Comparison of ENCODE assay signal across 40 cellular contexts in genomic region chr22:18927573-18927972, GRCh38. TPM values are rescaled to one million over a fixed set of nuclear protein-coding genes. Genes with fewer than 3 reads are reported as not detected.
"Had no signal": no experiment of that assay in that cellular context is flagged by ENCODE, and none has a peak within 500 bp of the region (broad histone marks: within the 10 kb centered on the region; RNA-seq: fewer than 3 reads in every experiment).

No MANE protein-coding gene starts in this region.

- H3K27me3 Mint-ChIP-seq: activated naive CD4-positive, alpha-beta T cell treated with anti-CD3 and anti-CD28 coated beads, Interleukin-2, amount 10 ng/mL, durations not matched to agents 7 days and 5 days; activated naive CD4-positive, alpha-beta T cell treated with anti-CD3 and anti-CD28 coated beads, Interleukin-2, amount 50 U/mL, for 24 hours; activated naive CD8-positive, alpha-beta T cell; activated naive CD8-positive, alpha-beta T cell treated with anti-CD3 and anti-CD28 coated beads for 36 hours; activated naive CD8-positive, alpha-beta T cell treated with anti-CD3 and anti-CD28 coated beads, Interleukin-2, amount 10 ng/mL, durations not matched to agents 7 days and 5 days; activated naive CD8-positive, alpha-beta T cell treated with anti-CD3 and anti-CD28 coated beads, Interleukin-2, amount 50 U/mL, for 24 hours; activated T-cell treated with anti-CD3 and anti-CD28 coated beads, Interleukin-2, amount 50 U/mL, for 24 hours; activated T-helper 17 cell treated with anti-CD3 and anti-CD28 coated beads, Interleukin-2, amount 50 U/mL, for 72 hours; brain; central memory CD8-positive, alpha-beta T cell had no signal

- H3K27ac Mint-ChIP-seq: activated naive CD4-positive, alpha-beta T cell treated with anti-CD3 and anti-CD28 coated beads for 36 hours; activated naive CD4-positive, alpha-beta T cell treated with anti-CD3 and anti-CD28 coated beads, Interleukin-2, amount 10 ng/mL, durations not matched to agents 7 days and 5 days; activated naive CD4-positive, alpha-beta T cell treated with anti-CD3 and anti-CD28 coated beads, Interleukin-2, amount 50 U/mL, for 24 hours; activated naive CD4-positive, alpha-beta T cell treated with anti-CD3 and anti-CD28 coated beads, Interleukin-2, amount 50 U/mL, for 72 hours; activated naive CD8-positive, alpha-beta T cell; activated naive CD8-positive, alpha-beta T cell treated with anti-CD3 and anti-CD28 coated beads for 36 hours; activated naive CD8-positive, alpha-beta T cell treated with anti-CD3 and anti-CD28 coated beads, Interleukin-2, amount 10 ng/mL, durations not matched to agents 7 days and 5 days; activated naive CD8-positive, alpha-beta T cell treated with anti-CD3 and anti-CD28 coated beads, Interleukin-2, amount 50 U/mL, for 24 hours; activated T-cell treated with anti-CD3 and anti-CD28 coated beads, Interleukin-2, amount 50 U/mL, for 24 hours; activated T-cell treated with anti-CD3 and anti-CD28 coated beads, Interleukin-2, amount 50 U/mL, for 72 hours; activated T-helper 1 cell treated with anti-CD3 and anti-CD28 coated beads, Interleukin-12 subunit alpha, Interleukin-12 subunit beta, Interleukin-2, Interleukin-4 antibody, amounts not matched to agents 30 ng/mL and 10 ng/mL and 1 ng/mL, durations not matched to agents 14 hours and 24 hours and 36 hours; activated T-helper 17 cell treated with anti-CD3 and anti-CD28 coated beads, Interleukin-2, amount 50 U/mL, for 72 hours; activated T-helper 2 cell treated with anti-CD3 and anti-CD28 coated beads, Interferon-gamma antibody, Interleukin-2, Interleukin-4, amounts not matched to agents 10 μg/mL and 5 μg/mL and 100 μg/mL, durations not matched to agents 14 hours and 24 hours and 36 hours; brain had no signal

- H3K4me1 Mint-ChIP-seq: activated naive CD4-positive, alpha-beta T cell treated with anti-CD3 and anti-CD28 coated beads, Interleukin-2, amount 10 ng/mL, durations not matched to agents 7 days and 5 days; activated naive CD4-positive, alpha-beta T cell treated with anti-CD3 and anti-CD28 coated beads, Interleukin-2, amount 50 U/mL, for 24 hours; activated naive CD8-positive, alpha-beta T cell treated with anti-CD3 and anti-CD28 coated beads for 36 hours; activated naive CD8-positive, alpha-beta T cell treated with anti-CD3 and anti-CD28 coated beads, Interleukin-2, amount 10 ng/mL, durations not matched to agents 7 days and 5 days; activated naive CD8-positive, alpha-beta T cell treated with anti-CD3 and anti-CD28 coated beads, Interleukin-2, amount 50 U/mL, for 24 hours; activated T-helper 17 cell treated with anti-CD3 and anti-CD28 coated beads, Interleukin-2, amount 50 U/mL, for 72 hours; brain; central memory CD8-positive, alpha-beta T cell had no signal

- H3K27me3 ChIP-seq: adrenal gland, ascending aorta, body of pancreas, brain microvascular endothelial cell, breast epithelium, cardiac muscle cell had no signal

- H3K4me3 Mint-ChIP-seq: activated naive CD4-positive, alpha-beta T cell treated with anti-CD3 and anti-CD28 coated beads for 36 hours; activated naive CD4-positive, alpha-beta T cell treated with anti-CD3 and anti-CD28 coated beads, Interleukin-2, amount 10 ng/mL, durations not matched to agents 7 days and 5 days; activated naive CD4-positive, alpha-beta T cell treated with anti-CD3 and anti-CD28 coated beads, Interleukin-2, amount 50 U/mL, for 24 hours; activated naive CD8-positive, alpha-beta T cell; activated naive CD8-positive, alpha-beta T cell treated with anti-CD3 and anti-CD28 coated beads for 36 hours; activated naive CD8-positive, alpha-beta T cell treated with anti-CD3 and anti-CD28 coated beads, Interleukin-2, amount 10 ng/mL, durations not matched to agents 7 days and 5 days; activated naive CD8-positive, alpha-beta T cell treated with anti-CD3 and anti-CD28 coated beads, Interleukin-2, amount 50 U/mL, for 24 hours; activated T-cell treated with anti-CD3 and anti-CD28 coated beads, Interleukin-2, amount 50 U/mL, for 24 hours; activated T-cell treated with anti-CD3 and anti-CD28 coated beads, Interleukin-2, amount 50 U/mL, for 4 hours; activated T-cell treated with anti-CD3 and anti-CD28 coated beads, Interleukin-2, amount 50 U/mL, for 72 hours; activated T-helper 1 cell treated with anti-CD3 and anti-CD28 coated beads, Interleukin-12 subunit alpha, Interleukin-12 subunit beta, Interleukin-2, Interleukin-4 antibody, amounts not matched to agents 30 ng/mL and 10 ng/mL and 1 ng/mL, durations not matched to agents 14 hours and 24 hours and 36 hours; activated T-helper 17 cell treated with anti-CD3 and anti-CD28 coated beads, Interleukin-2, amount 50 U/mL, for 72 hours; brain; central memory CD8-positive, alpha-beta T cell had no signal

- H3K4me3 ChIP-seq: adrenal gland, ascending aorta, body of pancreas, breast epithelium, cardiac muscle cell had no signal

- H3K27ac ChIP-seq: adrenal gland, ascending aorta, body of pancreas, brain microvascular endothelial cell, breast epithelium, cardiac muscle cell had no signal

- H3K4me1 ChIP-seq: adrenal gland, ascending aorta, body of pancreas, breast epithelium had no signal

- DNase-seq: activated effector memory CD4-positive, alpha-beta T cell treated with anti-CD3 and anti-CD28 coated beads, Interleukin-2, amount 50 U/mL, for 16 hours; activated effector memory CD4-positive, alpha-beta T cell treated with Interleukin-2 at 50 U/mL for 16 hours; activated gamma-delta T cell; activated gamma-delta T cell treated with Interleukin-2 at 50 U/mL for 16 hours; activated naive CD4-positive, alpha-beta T cell; activated naive CD4-positive, alpha-beta T cell treated with anti-CD3 and anti-CD28 coated beads for 36 hours; activated naive CD4-positive, alpha-beta T cell treated with anti-CD3 and anti-CD28 coated beads, Interleukin-2, amount 10 ng/mL, durations not matched to agents 7 days and 5 days; activated naive CD4-positive, alpha-beta T cell treated with anti-CD3 and anti-CD28 coated beads, Interleukin-2, amount 50 U/mL, for 16 hours; activated naive CD4-positive, alpha-beta T cell treated with Interleukin-2 at 50 U/mL for 16 hours; activated naive CD8-positive, alpha-beta T cell treated with anti-CD3 and anti-CD28 coated beads for 36 hours; activated naive CD8-positive, alpha-beta T cell treated with anti-CD3 and anti-CD28 coated beads, Interleukin-2, amount 10 ng/mL, durations not matched to agents 7 days and 5 days; activated naive CD8-positive, alpha-beta T cell treated with anti-CD3 and anti-CD28 coated beads, Interleukin-2, amount 50 U/mL, for 24 hours; activated T-cell treated with anti-CD3 and anti-CD28 coated beads for 4 hours; activated T-cell treated with anti-CD3 and anti-CD28 coated beads, Interleukin-2, amount 50 U/mL, for 1 hour; activated T-cell treated with anti-CD3 and anti-CD28 coated beads, Interleukin-2, amount 50 U/mL, for 24 hours; activated T-cell treated with anti-CD3 and anti-CD28 coated beads, Interleukin-2, amount 50 U/mL, for 4 hours; activated T-cell treated with anti-CD3 and anti-CD28 coated beads, Interleukin-2, amount 50 U/mL, for 48 hours; activated T-cell treated with anti-CD3 and anti-CD28 coated beads, Interleukin-2, amount 50 U/mL, for 72 hours; adrenal gland; amniotic stem cell; amygdala; anterior cingulate cortex; aorta; body of pancreas; brain microvascular endothelial cell; caudate nucleus; central memory CD4-positive, alpha-beta T cell; cerebellar nuclear complex had no signal

- H3K36me3 ChIP-seq: adrenal gland, ascending aorta, brain microvascular endothelial cell, breast epithelium, cardiac muscle cell had no signal

- H3K9me3 Mint-ChIP-seq: activated naive CD4-positive, alpha-beta T cell treated with anti-CD3 and anti-CD28 coated beads for 36 hours; activated naive CD4-positive, alpha-beta T cell treated with anti-CD3 and anti-CD28 coated beads, Interleukin-2, amount 10 ng/mL, durations not matched to agents 7 days and 5 days; activated naive CD4-positive, alpha-beta T cell treated with anti-CD3 and anti-CD28 coated beads, Interleukin-2, amount 50 U/mL, for 24 hours; activated naive CD4-positive, alpha-beta T cell treated with anti-CD3 and anti-CD28 coated beads, Interleukin-2, amount 50 U/mL, for 72 hours; activated naive CD8-positive, alpha-beta T cell treated with anti-CD3 and anti-CD28 coated beads for 36 hours; activated naive CD8-positive, alpha-beta T cell treated with anti-CD3 and anti-CD28 coated beads, Interleukin-2, amount 10 ng/mL, durations not matched to agents 7 days and 5 days; activated naive CD8-positive, alpha-beta T cell treated with anti-CD3 and anti-CD28 coated beads, Interleukin-2, amount 50 U/mL, for 24 hours; activated T-cell treated with anti-CD3 and anti-CD28 coated beads, Interleukin-2, amount 50 U/mL, for 24 hours; activated T-cell treated with anti-CD3 and anti-CD28 coated beads, Interleukin-2, amount 50 U/mL, for 4 hours; activated T-cell treated with anti-CD3 and anti-CD28 coated beads, Interleukin-2, amount 50 U/mL, for 72 hours; activated T-helper 1 cell treated with anti-CD3 and anti-CD28 coated beads, Interleukin-12 subunit alpha, Interleukin-12 subunit beta, Interleukin-2, Interleukin-4 antibody, amounts not matched to agents 30 ng/mL and 10 ng/mL and 1 ng/mL, durations not matched to agents 14 hours and 24 hours and 36 hours; activated T-helper 17 cell treated with anti-CD3 and anti-CD28 coated beads, Interleukin-2, amount 50 U/mL, for 72 hours; activated T-helper 2 cell treated with anti-CD3 and anti-CD28 coated beads, Interferon-gamma antibody, Interleukin-2, Interleukin-4, amounts not matched to agents 10 μg/mL and 5 μg/mL and 100 μg/mL, durations not matched to agents 14 hours and 24 hours and 36 hours; brain; central memory CD8-positive, alpha-beta T cell had no signal

- H3K9me3 ChIP-seq: adrenal gland, ascending aorta, body of pancreas, breast epithelium had no signal

- FAIRE-seq: astrocyte had no signal

- ATAC-seq: activated naive CD4-positive, alpha-beta T cell treated with anti-CD3 and anti-CD28 coated beads, Interleukin-2, amount 50 U/mL, for 72 hours; activated naive CD8-positive, alpha-beta T cell treated with anti-CD3 and anti-CD28 coated beads, Interleukin-2, amount 50 U/mL, for 24 hours; activated T-cell treated with anti-CD3 and anti-CD28 coated beads, Interleukin-2, amount 50 U/mL, for 4 hours; activated T-cell treated with anti-CD3 and anti-CD28 coated beads, Interleukin-2, amount 50 U/mL, for 72 hours; activated T-helper 17 cell treated with anti-CD3 and anti-CD28 coated beads, Interleukin-2, amount 50 U/mL, for 72 hours; body of pancreas had no signal

- H3K36me3 Mint-ChIP-seq: activated naive CD4-positive, alpha-beta T cell treated with anti-CD3 and anti-CD28 coated beads, Interleukin-2, amount 10 ng/mL, durations not matched to agents 7 days and 5 days; activated naive CD4-positive, alpha-beta T cell treated with anti-CD3 and anti-CD28 coated beads, Interleukin-2, amount 50 U/mL, for 24 hours; activated naive CD4-positive, alpha-beta T cell treated with anti-CD3 and anti-CD28 coated beads, Interleukin-2, amount 50 U/mL, for 72 hours; activated naive CD8-positive, alpha-beta T cell; activated naive CD8-positive, alpha-beta T cell treated with anti-CD3 and anti-CD28 coated beads for 36 hours; activated naive CD8-positive, alpha-beta T cell treated with anti-CD3 and anti-CD28 coated beads, Interleukin-2, amount 10 ng/mL, durations not matched to agents 7 days and 5 days; brain had no signal

RNA-seq across cellular contexts. Expression of gene PRODH, which starts 8.5 kb away (rescaled TPM):
- total RNA-seq: activated naive CD8-positive, alpha-beta T cell treated with anti-CD3 and anti-CD28 coated beads for 36 hours had no signal

RNA-seq across cellular contexts. Expression of gene DGCR6, which starts 21.5 kb away (rescaled TPM):
- total RNA-seq: ascending aorta had no signal
